In the genomic region with DNA sequence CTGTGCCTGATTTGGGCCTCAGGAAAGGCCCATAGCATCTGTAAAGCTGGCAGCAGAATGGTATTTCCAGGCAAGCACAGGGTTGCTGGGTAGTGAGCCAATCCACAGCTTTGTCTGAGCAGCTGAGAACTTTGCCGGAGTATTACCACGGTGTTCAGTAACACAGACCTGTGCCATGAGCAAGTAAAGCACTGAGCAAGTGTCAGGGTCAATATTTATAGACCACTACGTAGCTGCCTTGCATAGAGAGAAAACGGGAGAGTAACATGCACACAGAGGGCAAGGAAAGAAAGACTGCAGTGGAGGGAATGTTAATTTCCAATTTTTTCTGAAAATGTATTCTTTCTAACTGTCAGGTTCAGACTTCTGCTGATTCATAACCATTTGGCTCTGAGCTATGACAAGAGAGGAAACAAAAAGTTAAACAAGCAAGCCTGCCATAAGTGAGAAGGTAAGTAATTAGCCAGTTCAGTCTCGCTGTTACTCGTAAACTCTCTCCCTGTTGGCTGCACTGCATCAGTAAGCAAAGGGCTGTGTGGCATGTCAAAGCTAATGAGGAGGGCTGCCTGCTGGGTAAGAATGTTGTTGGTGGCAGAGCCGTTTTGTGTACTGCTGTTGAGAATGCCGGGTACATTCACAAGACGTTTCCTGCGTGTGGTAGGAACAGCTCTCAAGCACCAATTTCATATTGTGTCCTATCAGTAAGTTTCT, we compare ENCODE assay signal across 8 cellular contexts.
A peak's percentile ranks its signal among the peaks of the same experiment; 100 is the strongest.
DNase-seq lines count a peak whose midpoint lies in the region; ATAC-seq and TF ChIP-seq lines count a peak whose summit lies in the region.

No MANE protein-coding gene starts in this region.

- no peak overlapping the region for H3K27ac Mint-ChIP-seq in activated naive CD4-positive, alpha-beta T cell treated with anti-CD3 and anti-CD28 coated beads, Interleukin-2, amount 50 U/mL, for 72 hours
- H3K27ac Mint-ChIP-seq in activated CD4-positive, alpha-beta memory T cell treated with anti-CD3 and anti-CD28 coated beads, Interleukin-2, amount 10 ng/mL, durations not matched to agents 7 days and 5 days, result no peak overlapping the region

- intact Hi-C loops in mammary epithelial cell (cut with micrococcal nuclease), result no loop called here
- intact Hi-C loops in lower lobe of right lung (cut with DNase I), result no loop called here
- intact Hi-C loops in aorta (cut with DNase I), result loop anchor here in 1 of 2 donors (5.0 to 10.0 kb wide), 2 partner anchors 51 kb away; no protein-coding TSS in a partner anchor

- peak; percentile 24 to 50 for ATAC-seq in activated naive CD4-positive, alpha-beta T cell treated with anti-CD3 and anti-CD28 coated beads, Interleukin-2, amount 50 U/mL, for 72 hours
- ATAC-seq in lower lobe of right lung, result peak; percentile 61 to 67
- peak; percentile 83 for ATAC-seq in aorta (ENCODE audit: low FRiP score)

- WGBS in mammary epithelial cell (ENCODE audit: low coverage, missing lambda C conversion rate), result 7% methylated on average over 10 of the region's 10 CpGs
- WGBS in aorta, 2 donors, result 2 to 3% methylated on average over 10 of the region's 10 CpGs

- in situ Hi-C loops in mammary epithelial cell (cut with MboI; ENCODE audit: low sequenced_read_pairs in 2 of 2), result no loop called here
- in situ Hi-C loops in brain microvascular endothelial cell (cut with HindIII; ENCODE audit: low pct_ligation_motif_present, low sequenced_read_pairs), result no loop called here

- POLR2A ChIA-PET in activated CD4-positive, alpha-beta memory T cell treated with anti-CD3 and anti-CD28 coated beads, Interleukin-2, amount 10 ng/mL, durations not matched to agents 7 days and 5 days (lab: Charles Lee), result no interaction called here

- H4K20me1 ChIP-seq in mammary epithelial cell (ENCODE audit: insufficient read depth, low read length), result no peaks in the 10 kb centered on the region

- no peak overlapping the region for H3K9ac ChIP-seq in mammary epithelial cell (ENCODE audit: insufficient read depth, low read length)

- no peaks in the 10 kb centered on the region for H3K79me2 ChIP-seq in mammary epithelial cell (ENCODE audit: insufficient read depth, low read length)

- no peak overlapping the region for H3K4me3 Mint-ChIP-seq in activated CD4-positive, alpha-beta memory T cell treated with anti-CD3 and anti-CD28 coated beads, Interleukin-2, amount 10 ng/mL, durations not matched to agents 7 days and 5 days

- no peak for DNase-seq in activated naive CD4-positive, alpha-beta T cell treated with anti-CD3 and anti-CD28 coated beads, Interleukin-2, amount 50 U/mL, for 72 hours (ENCODE audit: low spot score in 2 of 2)
- DNase-seq in activated naive CD4-positive, alpha-beta T cell treated with anti-CD3 and anti-CD28 coated beads, Interleukin-2, amount 50 U/mL, for 16 hours, result no peak
- DNase-seq in mammary epithelial cell (peak; percentile 16), lower lobe of right lung (no peak), aorta (no peak), brain microvascular endothelial cell (no peak)
- no peak for DNase-seq in effector memory CD4-positive, alpha-beta T cell
- no peak for DNase-seq in activated CD4-positive, alpha-beta memory T cell treated with anti-CD3 and anti-CD28 coated beads, Interleukin-2, amount 10 ng/mL, durations not matched to agents 7 days and 5 days

- H3K27me3 Mint-ChIP-seq in activated CD4-positive, alpha-beta memory T cell treated with anti-CD3 and anti-CD28 coated beads, Interleukin-2, amount 10 ng/mL, durations not matched to agents 7 days and 5 days, result no peaks in the 10 kb centered on the region

- no peaks in the 10 kb centered on the region for H3K4me1 Mint-ChIP-seq in activated CD4-positive, alpha-beta memory T cell treated with anti-CD3 and anti-CD28 coated beads, Interleukin-2, amount 10 ng/mL, durations not matched to agents 7 days and 5 days

- peak overlapping the region; percentile 67 for H3K4me2 ChIP-seq in mammary epithelial cell (ENCODE audit: insufficient read depth, low read depth, low read length)

- H3K27me3 ChIP-seq in mammary epithelial cell (ENCODE audit: insufficient read depth, low read length) (no peaks in the 10 kb centered on the region), lower lobe of right lung (ENCODE audit: low read depth) (no peaks in the 10 kb centered on the region), aorta (ENCODE audit: control insufficient read depth in 1 of 2, insufficient read depth in 2 of 2, low read length in 1 of 2) (no peaks in the 10 kb centered on the region), brain microvascular endothelial cell (replicated peaks) (no peaks in the 10 kb centered on the region)
- no peaks in the 10 kb centered on the region for H3K27me3 ChIP-seq in effector memory CD4-positive, alpha-beta T cell (replicated peaks; ENCODE audit: control insufficient read depth, insufficient read depth, low read length, poor library complexity, severe bottlenecking)

- H3K9me3 ChIP-seq in mammary epithelial cell (replicated peaks; ENCODE audit: insufficient read depth, low read length), result no peaks in the 10 kb centered on the region
- H3K9me3 ChIP-seq in lower lobe of right lung, result no peaks in the 10 kb centered on the region
- no peaks in the 10 kb centered on the region for H3K9me3 ChIP-seq in aorta (ENCODE audit: control insufficient read depth, low read length)
- no peaks in the 10 kb centered on the region for H3K9me3 ChIP-seq in effector memory CD4-positive, alpha-beta T cell (ENCODE audit: control insufficient read depth, low read length)

- H2AFZ ChIP-seq in mammary epithelial cell (ENCODE audit: low read depth, low read length), result peak overlapping the region; percentile 93

- H3K4me3 ChIP-seq in mammary epithelial cell (replicated peaks in 1 of 3; ENCODE audit: insufficient read depth in 1 of 3, low read depth in 2 of 3, low read length in 3 of 3) (no peak overlapping the region), lower lobe of right lung (peak overlapping the region; percentile 7), aorta (ENCODE audit: low read length in 2 of 2) (peak overlapping the region; percentile 36 to 93), brain microvascular endothelial cell (ENCODE audit: low read depth, low read length) (no peak overlapping the region)
- no peak overlapping the region for H3K4me3 ChIP-seq in effector memory CD4-positive, alpha-beta T cell (ENCODE audit: insufficient read depth, low read depth, low read length, poor library complexity, severe bottlenecking)

- H3K36me3 Mint-ChIP-seq in activated naive CD4-positive, alpha-beta T cell treated with anti-CD3 and anti-CD28 coated beads, Interleukin-2, amount 50 U/mL, for 72 hours, result no peaks in the 10 kb centered on the region
- no peaks in the 10 kb centered on the region for H3K36me3 Mint-ChIP-seq in activated CD4-positive, alpha-beta memory T cell treated with anti-CD3 and anti-CD28 coated beads, Interleukin-2, amount 10 ng/mL, durations not matched to agents 7 days and 5 days (ENCODE audit: low read depth)

- H3K27ac ChIP-seq in mammary epithelial cell (ENCODE audit: insufficient read depth, low read depth, low read length) (no peak overlapping the region), lower lobe of right lung (no peak overlapping the region), aorta (ENCODE audit: low read depth in 1 of 2, low read length in 2 of 2) (peak overlapping the region; percentile 24 to 90), brain microvascular endothelial cell (no peak overlapping the region)
- H3K27ac ChIP-seq in effector memory CD4-positive, alpha-beta T cell (ENCODE audit: insufficient read depth, low read length, poor library complexity, severe bottlenecking), result no peak overlapping the region

- H3K4me1 ChIP-seq in mammary epithelial cell (ENCODE audit: insufficient read depth, low read length), result peaks cover 15% of the 10 kb centered on the region
- H3K4me1 ChIP-seq in lower lobe of right lung, result no peaks in the 10 kb centered on the region
- peaks cover 0 to 2% of the 10 kb centered on the region in 2 donors for H3K4me1 ChIP-seq in aorta (ENCODE audit: control insufficient read depth in 1 of 2, insufficient read depth in 2 of 2, low read length in 2 of 2)
- H3K4me1 ChIP-seq in effector memory CD4-positive, alpha-beta T cell (ENCODE audit: control insufficient read depth, insufficient read depth, low read length, poor library complexity, severe bottlenecking), result no peaks in the 10 kb centered on the region

- dilution Hi-C loops in mammary epithelial cell (cut with HindIII; ENCODE audit: low sequenced_read_pairs), result no loop called here

- no peaks in the 10 kb centered on the region for H3K9me3 Mint-ChIP-seq in activated naive CD4-positive, alpha-beta T cell treated with anti-CD3 and anti-CD28 coated beads, Interleukin-2, amount 50 U/mL, for 72 hours
- H3K9me3 Mint-ChIP-seq in activated CD4-positive, alpha-beta memory T cell treated with anti-CD3 and anti-CD28 coated beads, Interleukin-2, amount 10 ng/mL, durations not matched to agents 7 days and 5 days, result no peaks in the 10 kb centered on the region

- no TSS peak for BruUV-seq in mammary epithelial cell (replicated peaks; lab: Mats Ljungman, UMichigan)

- H3K36me3 ChIP-seq in mammary epithelial cell (ENCODE audit: insufficient read depth, low read length) (no peaks in the 10 kb centered on the region), lower lobe of right lung (no peaks in the 10 kb centered on the region), aorta (ENCODE audit: control insufficient read depth in 1 of 2, insufficient read depth in 2 of 2, low read length in 1 of 2) (no peaks in the 10 kb centered on the region), brain microvascular endothelial cell (replicated peaks) (no peaks in the 10 kb centered on the region)
- no peaks in the 10 kb centered on the region for H3K36me3 ChIP-seq in effector memory CD4-positive, alpha-beta T cell (ENCODE audit: control insufficient read depth, insufficient read depth, low read length)

- no peak for TF ChIP-seq CTCF in mammary epithelial cell (conservative IDR thresholded peaks at IDR 0.05 in 1 of 2, IDR thresholded peaks at IDR 0.05 in 1 of 2; ENCODE audit: extremely low read depth in 1 of 2, insufficient read depth in 1 of 2, low read depth in 1 of 2, low read length in 2 of 2)
- TF ChIP-seq CTCF in lower lobe of right lung (IDR thresholded peaks at IDR 0.05), result no peak
- no peak for TF ChIP-seq CTCF in brain microvascular endothelial cell (IDR thresholded peaks at IDR 0.05; ENCODE audit: low read depth, low read length, missing control alignments)

- CTCF ChIA-PET in mammary epithelial cell (lab: Charles Lee; ENCODE audit: low non-redundant PET), result no interaction called here
- CTCF ChIA-PET in activated CD4-positive, alpha-beta memory T cell treated with anti-CD3 and anti-CD28 coated beads, Interleukin-2, amount 10 ng/mL, durations not matched to agents 7 days and 5 days (lab: Charles Lee), result no interaction called here

Comparison
In these comparisons a context has a peak if more than half of its experiments do, and no peak if none do; other contexts are left out.
1. H3K27ac ChIP-seq: peak in aorta (2 of 2); none in mammary epithelial cell (single experiment), lower lobe of right lung (single experiment), brain microvascular endothelial cell (single experiment) and effector memory CD4-positive, alpha-beta T cell (single experiment).
2. H3K4me3 ChIP-seq: peak in lower lobe of right lung (single experiment) and aorta (2 of 2); none in mammary epithelial cell (0 of 3), brain microvascular endothelial cell (single experiment) and effector memory CD4-positive, alpha-beta T cell (single experiment).
3. Peak in every context shown above with its lines, with median percentiles within 50 percentile points of each other: ATAC-seq.